Comparison of ENCODE assay signal across 8 cellular contexts in the genomic region with DNA sequence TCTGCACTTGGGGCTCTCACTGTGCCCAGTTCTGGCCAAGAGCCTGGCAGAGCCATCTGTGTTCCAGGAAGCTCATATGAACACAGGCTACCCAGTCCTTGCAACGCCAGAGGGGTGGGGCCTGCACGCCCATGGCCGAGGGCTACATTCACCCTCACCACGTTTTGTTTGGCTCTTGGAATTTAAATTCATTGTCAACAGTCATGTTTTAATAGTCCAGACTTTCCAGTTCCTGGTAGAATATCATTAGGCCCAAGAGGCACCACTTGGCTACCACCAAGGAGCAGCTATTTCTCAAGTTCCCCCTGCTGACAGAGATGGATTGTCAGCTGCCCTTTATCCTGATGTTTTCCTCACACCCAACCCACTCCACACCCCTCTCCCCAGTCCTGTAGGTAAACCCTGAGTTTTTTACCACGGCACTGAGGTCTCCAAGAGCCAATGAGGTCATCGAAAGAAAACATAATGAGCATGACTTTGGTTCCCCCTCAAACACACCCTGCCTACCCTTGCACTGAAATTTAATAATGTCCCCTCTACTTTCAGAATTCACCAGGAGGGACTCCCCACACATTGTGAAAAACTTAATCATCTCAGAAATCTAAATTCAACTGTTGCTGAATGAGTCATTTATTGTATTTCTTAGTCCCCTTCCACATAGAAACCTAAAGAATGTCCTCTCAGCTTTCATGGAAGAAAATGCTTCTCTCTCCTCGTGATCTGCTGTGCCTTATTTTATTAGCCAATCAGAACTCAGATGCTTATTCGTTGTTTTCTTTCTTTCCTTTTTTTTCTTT.
DNase-seq lines count a peak whose midpoint lies in the region; ATAC-seq and TF ChIP-seq lines count a peak whose summit lies in the region.

No MANE protein-coding gene starts in this region.

- H3K4me1 ChIP-seq in right cardiac atrium (ENCODE audit: control insufficient read depth, insufficient read depth, low read length), result no peaks in the 10 kb centered on the region

- peak; percentile 75 for ATAC-seq in GM19463 (IDR thresholded peaks at IDR 0.05; ENCODE audit: unreplicated experiment)
- ATAC-seq in right cardiac atrium, result peak; percentile 26 to 74
- no peak for ATAC-seq in GM18873 (IDR thresholded peaks at IDR 0.05; ENCODE audit: low FRiP score, unreplicated experiment)
- ATAC-seq in GM21447 (IDR thresholded peaks at IDR 0.05; ENCODE audit: unreplicated experiment), result no peak
- ATAC-seq in HG03469 (IDR thresholded peaks at IDR 0.05; ENCODE audit: unreplicated experiment), result no peak

- no peaks in the 10 kb centered on the region for H3K27me3 ChIP-seq in right cardiac atrium (ENCODE audit: control insufficient read depth, insufficient read depth)

- intact Hi-C loops in right cardiac atrium (cut with DNase I), result no loop called here

- no peaks in the 10 kb centered on the region for H3K9me3 ChIP-seq in right cardiac atrium (ENCODE audit: control insufficient read depth, low read length)

- H3K27ac ChIP-seq in VCaP (peak overlapping the region; percentile 73), right cardiac atrium (ENCODE audit: low read length) (no peak overlapping the region)

- H3K4me3 ChIP-seq in AG09309 (ENCODE audit: control insufficient read depth, low read depth, low read length), result no peak overlapping the region
- H3K4me3 ChIP-seq in right cardiac atrium (ENCODE audit: low read length), result no peak overlapping the region

- 53% methylated on average over 8 of the region's 8 CpGs for WGBS in right cardiac atrium

- peak; percentile 32 for DNase-seq in AG09309 (ENCODE audit: low read depth)
- peak in 1 of 3 donors; percentile 51 for DNase-seq in right cardiac atrium
- DNase-seq in GDM1 (lab: John Stamatoyannopoulos, UW), result no peak

- TF ChIP-seq CTCF in AG09309 (IDR thresholded peaks at IDR 0.05; ENCODE audit: control insufficient read depth, insufficient read depth, low read depth, low read length, missing control alignments), result no peak
- TF ChIP-seq CTCF in VCaP (conservative IDR thresholded peaks at IDR 0.05), result 0 out of 2 replicates have a peak, but pooled peaks have one; percentile 6

Comparison
In these comparisons a context has a peak if more than half of its experiments do, and no peak if none do; other contexts are left out.
1. ATAC-seq: peak in GM19463 (single experiment) and right cardiac atrium (2 of 2); none in GM18873 (single experiment), GM21447 (single experiment) and HG03469 (single experiment).